In the genomic region with DNA sequence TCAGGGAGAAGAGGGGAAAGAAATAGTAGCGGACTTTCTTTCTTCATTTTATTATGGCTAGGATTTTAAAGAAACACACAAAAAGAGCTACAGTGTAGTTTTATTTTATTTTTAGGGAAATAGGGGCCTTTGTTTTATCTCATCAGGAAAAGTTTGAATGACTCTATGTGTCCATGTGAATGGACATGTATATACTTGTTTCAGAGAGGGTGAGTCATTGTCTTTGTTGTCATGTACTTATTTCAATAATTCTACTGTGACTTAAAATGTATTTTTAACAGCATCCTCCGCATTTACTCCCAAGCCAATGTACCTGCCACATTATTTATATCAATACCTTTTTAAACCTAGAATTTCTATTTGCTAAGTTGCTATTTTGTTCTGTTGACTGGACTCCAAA, we compare ENCODE assay signal across 21 cellular contexts.
"Had no signal": no experiment of that assay in that cellular context is flagged by ENCODE, and none has a peak within 500 bp of the region (broad histone marks: within the 10 kb centered on the region; RNA-seq: fewer than 3 reads in every experiment).

No MANE protein-coding gene starts in this region.

- H3K9me3 ChIP-seq: MG63, SJSA1 had no signal

- DNase-seq: KBM-7, MG63, NCI-H1092, NCI-H1105 treated with DMSO at 0.1 percent for 48 hours, NCI-H1417 treated with DMSO at 0.1 percent for 48 hours, NCI-H146, NCI-H1694 treated with DMSO at 0.1 percent for 48 hours, NCI-H1930, NCI-H2081, NCI-H2107, NCI-H226, NCI-H446, NCI-H510A, NCI-H524 treated with DMSO at 0.1 percent for 48 hours, NCI-H69, NCI-H774, Right ventricle myocardium superior, SIG-M5 had no signal

- H3K27ac ChIP-seq: SJSA1, SK-N-MC had no signal

- H3K27me3 ChIP-seq: MG63, SJSA1 had no signal

- H3K4me3 ChIP-seq: MG63, SJSA1, SK-N-MC had no signal

- H3K36me3 ChIP-seq: MG63, SJSA1 had no signal

- ATAC-seq: Panc1 had no signal

- H3K4me1 ChIP-seq: SJSA1 had no signal
